In genomic region chrX:106415276-106415895, GRCh38 we compare ENCODE assay signal across 9 cellular contexts.
DNase-seq lines count a peak whose midpoint lies in the region; ATAC-seq and FAIRE-seq lines count a peak whose summit lies in the region.
"Had no signal": no experiment of that assay in that cellular context is flagged by ENCODE, and none has a peak within 500 bp of the region (broad histone marks: within the 10 kb centered on the region; RNA-seq: fewer than 3 reads in every experiment).

No MANE protein-coding gene starts in this region.

- ATAC-seq in GM21367 (IDR thresholded peaks at IDR 0.05; ENCODE audit: unreplicated experiment): peak; percentile 90
- no peak for ATAC-seq in stimulated activated effector memory CD8-positive, alpha-beta T cell treated with anti-CD3 and anti-CD28 coated beads, Interleukin-12 subunit alpha, Interleukin-12 subunit beta, amount 100 ng/mL, for 72 hours

- H3K27ac Mint-ChIP-seq in stimulated activated effector memory CD8-positive, alpha-beta T cell treated with anti-CD3 and anti-CD28 coated beads, Interleukin-12 subunit alpha, Interleukin-12 subunit beta, amount 100 ng/mL, for 72 hours: no peak overlapping the region
- H3K27ac Mint-ChIP-seq: activated naive CD8-positive, alpha-beta T cell treated with anti-CD3 and anti-CD28 coated beads, Interleukin-2, amount 10 ng/mL, durations not matched to agents 7 days and 5 days had no signal

- H3K4me3 Mint-ChIP-seq in stimulated activated effector memory CD8-positive, alpha-beta T cell treated with anti-CD3 and anti-CD28 coated beads, Interleukin-12 subunit alpha, Interleukin-12 subunit beta, amount 100 ng/mL, for 72 hours: no peak overlapping the region
- H3K4me3 Mint-ChIP-seq: activated naive CD8-positive, alpha-beta T cell treated with anti-CD3 and anti-CD28 coated beads, Interleukin-2, amount 10 ng/mL, durations not matched to agents 7 days and 5 days had no signal

- no peak for FAIRE-seq in HTR-8/SVneo (lab: Jason Lieb, UNC)

- DNase-seq in NCI-H510A treated with DMSO at 0.1 percent for 48 hours (lab: John Stamatoyannopoulos, UW) (peak; percentile 21), NCI-H510A (lab: John Stamatoyannopoulos, UW) (no peak), HTR-8/SVneo (ENCODE audit: insufficient read length, low spot score) (peak; percentile 0), SW480 (ENCODE audit: low spot score) (peak; percentile 18), iPS-NIHi7 (ENCODE audit: extremely low spot score) (peak; percentile 57), ureter (ENCODE audit: low spot score) (no peak)
- no peak for DNase-seq in stimulated activated effector memory CD8-positive, alpha-beta T cell treated with anti-CD3 and anti-CD28 coated beads, Interleukin-12 subunit alpha, Interleukin-12 subunit beta, amount 100 ng/mL, for 72 hours (ENCODE audit: low spot score in 2 of 2)
- DNase-seq: activated naive CD8-positive, alpha-beta T cell treated with anti-CD3 and anti-CD28 coated beads, Interleukin-2, amount 10 ng/mL, durations not matched to agents 7 days and 5 days had no signal

- no peaks in the 10 kb centered on the region for H3K9me3 Mint-ChIP-seq in stimulated activated effector memory CD8-positive, alpha-beta T cell treated with anti-CD3 and anti-CD28 coated beads, Interleukin-12 subunit alpha, Interleukin-12 subunit beta, amount 100 ng/mL, for 72 hours
- H3K9me3 Mint-ChIP-seq: activated naive CD8-positive, alpha-beta T cell treated with anti-CD3 and anti-CD28 coated beads, Interleukin-2, amount 10 ng/mL, durations not matched to agents 7 days and 5 days had no signal

- H3K4me1 Mint-ChIP-seq in stimulated activated effector memory CD8-positive, alpha-beta T cell treated with anti-CD3 and anti-CD28 coated beads, Interleukin-12 subunit alpha, Interleukin-12 subunit beta, amount 100 ng/mL, for 72 hours: no peaks in the 10 kb centered on the region
- H3K4me1 Mint-ChIP-seq: activated naive CD8-positive, alpha-beta T cell treated with anti-CD3 and anti-CD28 coated beads, Interleukin-2, amount 10 ng/mL, durations not matched to agents 7 days and 5 days had no signal

- H3K36me3 Mint-ChIP-seq in stimulated activated effector memory CD8-positive, alpha-beta T cell treated with anti-CD3 and anti-CD28 coated beads, Interleukin-12 subunit alpha, Interleukin-12 subunit beta, amount 100 ng/mL, for 72 hours: no peaks in the 10 kb centered on the region
- H3K36me3 Mint-ChIP-seq: activated naive CD8-positive, alpha-beta T cell treated with anti-CD3 and anti-CD28 coated beads, Interleukin-2, amount 10 ng/mL, durations not matched to agents 7 days and 5 days had no signal

Comparison
In these comparisons a context has a peak if more than half of its experiments do, and no peak if none do; other contexts are left out.
1. DNase-seq: peak in NCI-H510A treated with DMSO at 0.1 percent for 48 hours (single experiment), HTR-8/SVneo (single experiment), SW480 (single experiment) and iPS-NIHi7 (single experiment); none in NCI-H510A (single experiment), stimulated activated effector memory CD8-positive, alpha-beta T cell treated with anti-CD3 and anti-CD28 coated beads, Interleukin-12 subunit alpha, Interleukin-12 subunit beta, amount 100 ng/mL, for 72 hours (0 of 2) and ureter (single experiment).